Comparison of ENCODE assay signal across 8 cellular contexts in the genomic region with DNA sequence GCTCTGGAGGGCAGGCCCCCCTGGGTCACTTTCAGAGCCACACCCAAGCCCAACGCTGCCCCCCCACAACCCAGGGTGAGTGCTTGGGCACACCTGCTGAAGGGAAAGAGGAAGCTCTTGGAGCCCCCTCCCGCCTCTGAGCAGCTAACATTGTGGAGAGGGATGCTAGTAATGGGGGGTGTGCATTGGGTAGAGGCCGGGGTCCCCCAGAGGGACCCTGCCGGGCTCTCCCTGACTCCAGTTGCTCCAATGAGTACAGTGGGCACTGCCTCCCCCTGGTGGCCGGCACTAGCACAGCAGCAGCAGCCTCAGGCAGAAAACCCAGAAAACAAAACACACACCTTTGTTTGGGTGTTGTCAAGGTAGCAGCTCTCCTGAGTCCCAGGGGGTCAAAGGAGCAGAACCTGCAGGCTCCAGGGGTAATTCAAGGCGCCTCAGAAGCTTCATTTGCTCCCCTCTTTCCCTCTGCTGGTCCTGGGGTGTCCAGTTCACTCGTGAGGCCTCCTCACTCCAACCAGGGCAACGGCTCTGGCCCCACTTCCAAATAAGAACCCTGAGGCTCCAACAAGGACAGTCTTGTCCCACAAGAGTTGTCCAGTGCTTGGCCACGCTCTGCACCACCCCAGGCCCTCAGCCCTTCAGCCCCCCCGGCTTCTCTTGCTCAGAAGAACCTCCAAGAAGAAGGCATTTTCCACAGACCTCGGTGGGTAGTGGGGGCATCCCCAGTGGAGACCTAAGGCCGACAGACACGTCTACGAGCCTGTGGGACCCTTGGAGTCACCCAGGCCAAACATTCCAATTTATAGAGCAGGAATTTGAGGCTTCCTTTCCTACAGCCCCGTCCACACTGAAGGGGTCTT. TPM values are rescaled to one million over a fixed set of nuclear protein-coding genes. Genes with fewer than 3 reads are reported as not detected.
DNase-seq lines count a peak whose midpoint lies in the region; ATAC-seq and TF ChIP-seq lines count a peak whose summit lies in the region.

No MANE protein-coding gene starts in this region.

- H2BK15ac ChIP-seq in mesendoderm (replicated peaks; ENCODE audit: low read depth): no peak overlapping the region

- ATAC-seq in CD8-positive, alpha-beta T cell: peak; percentile 32
- peak; percentile 23 for ATAC-seq in HG02981 (IDR thresholded peaks at IDR 0.05; ENCODE audit: unreplicated experiment)
- ATAC-seq in HG03159 (IDR thresholded peaks at IDR 0.05; ENCODE audit: unreplicated experiment): no peak

- no peak overlapping the region for H4K5ac ChIP-seq in mesendoderm (ENCODE audit: low read length)

- H2AK5ac ChIP-seq in mesendoderm (ENCODE audit: low read length): no peak overlapping the region

- H3K27me3 Mint-ChIP-seq in CD8-positive, alpha-beta T cell (ENCODE audit: low read depth): no peaks in the 10 kb centered on the region

- no peak overlapping the region for H3K18ac ChIP-seq in mesendoderm (ENCODE audit: low read length)

- CTCF ChIA-PET in CD8-positive, alpha-beta T cell (lab: Charles Lee): interaction anchor here (0.6 to 11.3 kb wide), 28 partner anchors 8 to 170 kb away, joined by 3 to 606 read pairs (median 5); a partner anchor contains a TSS

- WGBS in mesendoderm (ENCODE audit: extremely low coverage, insufficient coverage, low lambda C conversion rate): no CpG with 5 or more reads among the region's 15 CpGs

- DNase-seq in CD8-positive, alpha-beta T cell: peak; percentile 75 to 91 (median 83)
- DNase-seq in NCI-H748 treated with DMSO at 0.1 percent for 48 hours (lab: John Stamatoyannopoulos, UW) (peak; percentile 58), mesendoderm (peak; percentile 95)
- peak; percentile 92 for DNase-seq in activated CD8-positive, alpha-beta memory T cell treated with anti-CD3 and anti-CD28 coated beads for 24 hours
- DNase-seq in effector memory CD4-positive, alpha-beta T cell: peak; percentile 69 to 79 (median 79)
- DNase-seq in stimulated activated CD8-positive, alpha-beta memory T cell treated with anti-CD3 and anti-CD28 coated beads, Interleukin-15, amount 100 ng/mL, for 1 hour (ENCODE audit: low read depth): peak; percentile 77

- no peaks in the 10 kb centered on the region for H3K79me2 ChIP-seq in mesendoderm (ENCODE audit: control insufficient read depth, insufficient read depth, low read length)

- H3K36me3 ChIP-seq in CD8-positive, alpha-beta T cell (ENCODE audit: insufficient read depth, low read length): no peaks in the 10 kb centered on the region
- peaks cover 8% of the 10 kb centered on the region for H3K36me3 ChIP-seq in effector memory CD4-positive, alpha-beta T cell (ENCODE audit: control insufficient read depth, insufficient read depth, low read length)
- no peaks in the 10 kb centered on the region for H3K36me3 ChIP-seq in mesendoderm (ENCODE audit: control insufficient read depth, insufficient read depth, low read length)

- no peak overlapping the region for H2BK5ac ChIP-seq in mesendoderm (ENCODE audit: low read length)

- no peak overlapping the region for H3K4ac ChIP-seq in mesendoderm (ENCODE audit: low read depth, low read length)

- peak overlapping the region; percentile 91 for H3K27ac ChIP-seq in CD8-positive, alpha-beta T cell (ENCODE audit: low read depth, low read length)
- H3K27ac ChIP-seq in effector memory CD4-positive, alpha-beta T cell (ENCODE audit: insufficient read depth, low read length, poor library complexity, severe bottlenecking): peak overlapping the region; percentile 98
- H3K27ac ChIP-seq in mesendoderm (ENCODE audit: low read depth, low read length): no peak overlapping the region

- peak overlapping the region; percentile 96 for H3K4me2 ChIP-seq in mesendoderm (ENCODE audit: low read length)

- H3K9me3 ChIP-seq in CD8-positive, alpha-beta T cell (ENCODE audit: low read length): no peaks in the 10 kb centered on the region
- no peaks in the 10 kb centered on the region for H3K9me3 ChIP-seq in effector memory CD4-positive, alpha-beta T cell (ENCODE audit: control insufficient read depth, low read length)

- H3K4me1 ChIP-seq in CD8-positive, alpha-beta T cell (ENCODE audit: insufficient read depth, low read length): peaks cover 47% of the 10 kb centered on the region
- H3K4me1 ChIP-seq in effector memory CD4-positive, alpha-beta T cell (ENCODE audit: control insufficient read depth, insufficient read depth, low read length, poor library complexity, severe bottlenecking): peaks cover 48% of the 10 kb centered on the region
- H3K4me1 ChIP-seq in mesendoderm (ENCODE audit: control insufficient read depth, low read depth, low read length): peaks cover 3% of the 10 kb centered on the region

- peak overlapping the region; percentile 92 for H3K4me3 Mint-ChIP-seq in CD8-positive, alpha-beta T cell

- H3K56ac ChIP-seq in mesendoderm (ENCODE audit: low read length): peak overlapping the region; percentile 96

- no peaks in the 10 kb centered on the region for H3K27me3 ChIP-seq in CD8-positive, alpha-beta T cell (ENCODE audit: insufficient read depth, low read length)
- H3K27me3 ChIP-seq in effector memory CD4-positive, alpha-beta T cell (replicated peaks; ENCODE audit: control insufficient read depth, insufficient read depth, low read length, poor library complexity, severe bottlenecking): no peaks in the 10 kb centered on the region
- no peaks in the 10 kb centered on the region for H3K27me3 ChIP-seq in mesendoderm (ENCODE audit: insufficient read depth, low read length, poor library complexity)

- H3K9me3 Mint-ChIP-seq in CD8-positive, alpha-beta T cell: no peaks in the 10 kb centered on the region

- H3K23ac ChIP-seq in mesendoderm (ENCODE audit: low read length): no peak overlapping the region

- peak overlapping the region; percentile 59 for H3K4me3 ChIP-seq in CD8-positive, alpha-beta T cell (ENCODE audit: low read depth, low read length)
- H3K4me3 ChIP-seq in effector memory CD4-positive, alpha-beta T cell (ENCODE audit: insufficient read depth, low read depth, low read length, poor library complexity, severe bottlenecking): peak overlapping the region; percentile 85
- H3K4me3 ChIP-seq in mesendoderm (ENCODE audit: low read length): no peak overlapping the region

- peak overlapping the region; percentile 93 for H3K9ac ChIP-seq in mesendoderm (ENCODE audit: low read length)

- H4K8ac ChIP-seq in mesendoderm (ENCODE audit: low read depth, low read length): no peak overlapping the region

- intact Hi-C loops in CD8-positive, alpha-beta T cell (cut with DNase I, micrococcal nuclease): loop anchor here (2.0 to 10.0 kb wide), 7 partner anchors 99 to 1017 kb away; a partner anchor contains a TSS

- no peak overlapping the region for H2BK120ac ChIP-seq in mesendoderm (ENCODE audit: low read depth, low read length)

- peaks cover 51% of the 10 kb centered on the region for H3K4me1 Mint-ChIP-seq in CD8-positive, alpha-beta T cell (ENCODE audit: low read depth)

- H3K36me3 Mint-ChIP-seq in CD8-positive, alpha-beta T cell: peaks cover 5% of the 10 kb centered on the region

- peak overlapping the region; percentile 97 for H3K27ac Mint-ChIP-seq in CD8-positive, alpha-beta T cell

- peaks cover 5% of the 10 kb centered on the region for H3K79me1 ChIP-seq in mesendoderm (ENCODE audit: low read length)

- TF ChIP-seq CTCF in CD8-positive, alpha-beta T cell (IDR thresholded peaks at IDR 0.05): peak; percentile 93

- POLR2A ChIA-PET in CD8-positive, alpha-beta T cell (lab: Charles Lee): interaction anchor here (0.6 to 2.5 kb wide), 6 partner anchors 14 to 229 kb away, joined by 3 to 16 read pairs (median 6); a partner anchor contains a TSS

RNA-seq across cellular contexts. Expression of a gene that starts 16.1 kb away (rescaled TPM):
- under 1 TPM; 0.53 to 0.84 TPM for total RNA-seq in CD8-positive, alpha-beta T cell
- polyA plus RNA-seq in mesendoderm (2013, experiment 1 of 2): 3.3 TPM
- 3.7 TPM for polyA plus RNA-seq in mesendoderm (2013, experiment 2 of 2)

RNA-seq across cellular contexts. Expression of a gene that starts 26.6 kb away (rescaled TPM):
- total RNA-seq in CD8-positive, alpha-beta T cell: 100 to 1,000 TPM; 177 to 186 TPM
- 8.2 TPM for polyA plus RNA-seq in mesendoderm (2013, experiment 1 of 2)
- 9.3 TPM for polyA plus RNA-seq in mesendoderm (2013, experiment 2 of 2)
